In genomic region chr2:25672500-25673169, GRCh38 we compare ENCODE assay signal across 8 cellular contexts.
DNase-seq lines count a peak whose midpoint lies in the region; ATAC-seq lines count a peak whose summit lies in the region.

No MANE protein-coding gene starts in this region.

- peak; percentile 42 for DNase-seq in NK-92 treated with Interleukin-12 subunit alpha and Interleukin-12 subunit beta, amount 100 ng/mL, for 24 hours (lab: John Stamatoyannopoulos, UW)
- DNase-seq in NK-92 (lab: John Stamatoyannopoulos, UW; ENCODE audit: unreplicated experiment), result no peak
- peak; percentile 7 for DNase-seq in NCI-H2196 treated with DMSO at 0.1 percent for 48 hours (lab: John Stamatoyannopoulos, UW; ENCODE audit: unreplicated experiment)
- DNase-seq in activated CD4-positive, alpha-beta T cell treated with anti-CD3 and anti-CD28 coated beads, Interleukin-2, amount 50 U/mL, for 4 hours, result peak; percentile 59 to 66
- peak; percentile 79 for DNase-seq in ecto neural progenitor cell (ENCODE audit: low spot score)
- peak in 1 of 2 donors; percentile 68 for DNase-seq in memory B cell (ENCODE audit: low spot score in 2 of 2)
- peak; percentile 44 for DNase-seq in stimulated activated CD8-positive, alpha-beta memory T cell treated with anti-CD3 and anti-CD28 coated beads, Interleukin-12 subunit alpha, Interleukin-12 subunit beta, amount 100 ng/mL, for 4 hours (ENCODE audit: low read depth)

- peaks cover 2% of the 10 kb centered on the region for H3K36me3 Mint-ChIP-seq in memory B cell

- H3K27me3 Mint-ChIP-seq in memory B cell, result no peaks in the 10 kb centered on the region

- H3K27ac Mint-ChIP-seq in memory B cell, result peak overlapping the region; percentile 71

- peak; percentile 56 for ATAC-seq in HG02938 (IDR thresholded peaks at IDR 0.05; ENCODE audit: unreplicated experiment)
- ATAC-seq in memory B cell (ENCODE audit: low read depth), result peak; percentile 76

- H3K9me3 Mint-ChIP-seq in memory B cell, result no peaks in the 10 kb centered on the region

- H3K4me1 Mint-ChIP-seq in memory B cell, result peaks cover 12% of the 10 kb centered on the region

- H3K4me3 Mint-ChIP-seq in memory B cell, result peak overlapping the region; percentile 83
